In the genomic region with DNA sequence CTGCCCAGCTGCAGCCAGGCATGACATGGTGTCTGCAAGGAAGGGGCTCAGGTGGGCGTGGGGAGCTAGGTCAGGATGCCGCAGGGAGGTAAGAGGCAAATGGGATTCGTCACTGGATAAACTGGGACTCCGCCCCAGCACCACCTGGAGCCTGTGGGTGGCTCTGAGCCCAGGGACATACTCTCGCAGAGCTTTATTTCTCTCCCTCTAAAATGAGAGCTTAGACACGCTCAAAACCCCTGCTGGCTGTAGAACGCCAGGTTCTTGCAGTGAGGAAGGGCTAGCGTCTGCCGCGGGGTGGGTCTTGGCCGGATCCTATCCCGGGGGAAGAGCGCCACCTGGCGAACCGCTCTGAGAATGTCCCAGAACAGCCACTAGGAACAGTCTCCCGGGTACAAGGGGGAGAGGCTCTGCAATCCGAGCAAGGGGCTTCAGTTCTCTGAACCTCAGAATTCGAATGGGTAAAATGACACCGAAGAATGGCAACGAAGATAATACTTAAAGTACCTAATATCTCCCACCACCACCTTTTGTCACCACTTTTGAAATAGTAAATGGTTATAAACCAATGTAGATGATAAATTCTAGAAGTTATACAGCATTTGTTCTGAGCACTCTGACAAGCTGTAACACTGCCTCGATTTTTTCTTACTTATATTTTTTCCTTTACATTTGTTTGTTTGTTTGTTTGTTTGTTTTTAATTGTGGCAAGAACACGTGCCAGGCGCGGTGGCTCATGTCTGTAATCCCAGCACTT, we compare ENCODE assay signal across 8 cellular contexts. TPM values are rescaled to one million over a fixed set of nuclear protein-coding genes. Genes with fewer than 3 reads are reported as not detected.
DNase-seq lines count a peak whose midpoint lies in the region; ATAC-seq and TF ChIP-seq lines count a peak whose summit lies in the region.

No MANE protein-coding gene starts in this region.

- H3K4me1 ChIP-seq in ES-I3 (ENCODE audit: insufficient read depth, low read length) (peaks cover 15% of the 10 kb centered on the region), HCT116 (ENCODE audit: control insufficient read depth in 1 of 2, insufficient read depth in 2 of 2, low read length in 2 of 2) (peaks cover 0 to 12% of the 10 kb centered on the region in 2 experiments; a peak in 2 of 4 replicates), right cardiac atrium (ENCODE audit: control insufficient read depth, insufficient read depth, low read length) (no peaks in the 10 kb centered on the region), aorta (ENCODE audit: control insufficient read depth in 1 of 2, insufficient read depth in 2 of 2, low read length in 2 of 2) (no peaks in the 10 kb centered on the region)

- peaks cover 12% of the 10 kb centered on the region for H3K4me1 Mint-ChIP-seq in T-helper 2 cell treated with Interferon-gamma antibody and Interleukin-4, amounts not matched to agents 5 μg/mL and 100 μg/mL, for 36 hours (ENCODE audit: low read depth)

- no peaks in the 10 kb centered on the region for H3K36me3 Mint-ChIP-seq in T-helper 2 cell treated with Interferon-gamma antibody and Interleukin-4, amounts not matched to agents 5 μg/mL and 100 μg/mL, for 36 hours (ENCODE audit: low read depth)

- H3K27me3 Mint-ChIP-seq in T-helper 2 cell treated with Interferon-gamma antibody and Interleukin-4, amounts not matched to agents 5 μg/mL and 100 μg/mL, for 36 hours (ENCODE audit: low read depth) = peaks cover 3% of the 10 kb centered on the region

- peak overlapping the region; percentile 45 for H3K4me3 Mint-ChIP-seq in T-helper 2 cell treated with Interferon-gamma antibody and Interleukin-4, amounts not matched to agents 5 μg/mL and 100 μg/mL, for 36 hours

- H3K9ac ChIP-seq in ES-I3 (ENCODE audit: low read depth, low read length) = peak overlapping the region; percentile 36; the same call in 1 of the 2 replicates
- H3K9ac ChIP-seq in HCT116 (ENCODE audit: low read length) = no peak overlapping the region

- H2AFZ ChIP-seq in HCT116 (ENCODE audit: low read depth, low read length, poor library complexity, severe bottlenecking) = peak overlapping the region; percentile 61

- H3K27me3 ChIP-seq in HCT116 (ENCODE audit: insufficient read depth, low read length) (no peaks in the 10 kb centered on the region), right cardiac atrium (ENCODE audit: control insufficient read depth, insufficient read depth) (no peaks in the 10 kb centered on the region), aorta (ENCODE audit: control insufficient read depth in 1 of 2, insufficient read depth in 2 of 2, low read length in 1 of 2) (no peaks in the 10 kb centered on the region)

- H3K4me3 ChIP-seq in HCT116 (replicated peaks in 1 of 2; ENCODE audit: low read depth in 1 of 2, low read length in 2 of 2) (peak overlapping the region in 1 of 2 experiments; percentile 37; a peak in 3 of 4 replicates), right cardiac atrium (ENCODE audit: low read length) (no peak overlapping the region), aorta (ENCODE audit: low read length in 2 of 2) (no peak overlapping the region)

- H3K4me2 ChIP-seq in HCT116 (ENCODE audit: low read length) = peak overlapping the region; percentile 67

- RAD21 ChIA-PET in HCT116 (lab: Charles Lee; ENCODE audit: low non-redundant PET in 1 of 2, low total read pairs in 2 of 2, uncharacterized antibody in 2 of 2, unreplicated experiment in 2 of 2) = interaction anchor here (0.5 to 1.0 kb wide), 4 partner anchors 315 to 444 kb away, joined by 3 to 10 read pairs (median 4); no protein-coding TSS in a partner anchor

- H3K9me3 Mint-ChIP-seq in T-helper 2 cell treated with Interferon-gamma antibody and Interleukin-4, amounts not matched to agents 5 μg/mL and 100 μg/mL, for 36 hours = no peaks in the 10 kb centered on the region

- no peak for TF ChIP-seq POLR2A in HCT116 (IDR thresholded peaks at IDR 0.05; ENCODE audit: borderline replicate concordance, extremely low read depth, insufficient read depth, insufficient read length)

- H3K27ac ChIP-seq in HCT116 (ENCODE audit: low read depth, low read length) (no peak overlapping the region), angular gyrus (ENCODE audit: low read depth, low read length) (peak overlapping the region; percentile 42), right cardiac atrium (ENCODE audit: low read length) (no peak overlapping the region), aorta (ENCODE audit: low read depth in 1 of 2, low read length in 2 of 2) (no peak overlapping the region)

- H3K9me3 ChIP-seq in ES-I3 (ENCODE audit: control insufficient read depth, insufficient read depth, low read length) = no peaks in the 10 kb centered on the region
- no peaks in the 10 kb centered on the region for H3K9me3 ChIP-seq in HCT116 (ENCODE audit: control insufficient read depth in 1 of 2, insufficient read depth in 1 of 2, low read depth in 1 of 2, low read length in 2 of 2)
- H3K9me3 ChIP-seq in right cardiac atrium (ENCODE audit: control insufficient read depth, low read length) = no peaks in the 10 kb centered on the region
- H3K9me3 ChIP-seq in aorta (ENCODE audit: control insufficient read depth, low read length) = no peaks in the 10 kb centered on the region

- H3K36me3 ChIP-seq in ES-I3 (ENCODE audit: insufficient read depth, low read length) (no peaks in the 10 kb centered on the region), HCT116 (ENCODE audit: control insufficient read depth in 1 of 2, insufficient read depth in 2 of 2, low read length in 2 of 2) (no peaks in the 10 kb centered on the region), aorta (ENCODE audit: control insufficient read depth in 1 of 2, insufficient read depth in 2 of 2, low read length in 1 of 2) (no peaks in the 10 kb centered on the region)

- H3K27ac Mint-ChIP-seq in T-helper 2 cell treated with Interferon-gamma antibody and Interleukin-4, amounts not matched to agents 5 μg/mL and 100 μg/mL, for 36 hours = no peak overlapping the region

- H3K9me2 ChIP-seq in HCT116 (ENCODE audit: insufficient read depth) = no peaks in the 10 kb centered on the region

- intact Hi-C loops in HCT116 (cut with micrococcal nuclease) = loop anchor here (1.0 to 5.0 kb wide), 4 partner anchors 235 to 640 kb away; no protein-coding TSS in a partner anchor
- intact Hi-C loops in right cardiac atrium (cut with DNase I) = loop anchor here (2.0 to 10.0 kb wide), 5 partner anchors 228 to 332 kb away; no protein-coding TSS in a partner anchor
- intact Hi-C loops in aorta (cut with DNase I) = loop anchor here (1.0 to 10.0 kb wide), 5 partner anchors 235 to 332 kb away; no protein-coding TSS in a partner anchor

- TF ChIP-seq CTCF in HCT116 (IDR thresholded peaks at IDR 0.05 in 2 of 3, conservative IDR thresholded peaks at IDR 0.05 in 1 of 3; ENCODE audit: borderline replicate concordance in 1 of 3, insufficient read depth in 1 of 3, low read depth in 2 of 3, low read length in 2 of 3) = peak; percentile 81 to 97 (median 94)

- peak; percentile 98 for ATAC-seq in HCT116
- ATAC-seq in right cardiac atrium = peak; percentile 94 to 95
- ATAC-seq in aorta (ENCODE audit: low FRiP score) = peak; percentile 94

- CTCF ChIA-PET in HCT116 (lab: Charles Lee) = interaction anchor here (0.6 to 3.3 kb wide), 11 partner anchors 18 to 639 kb away, joined by 3 to 26 read pairs (median 4); partner anchors contain the start of genes OXTR and SRGAP3

- DNase-seq in HCT116 (ENCODE audit: low read depth, low spot score) (peak; percentile 56), NCI-H1105 (lab: John Stamatoyannopoulos, UW) (peak; percentile 51), right cardiac atrium (peak; percentile 81 to 91 (median 90)), pulmonary artery endothelial cell (ENCODE audit: low read depth, low spot score) (peak; percentile 41), aorta (peak; percentile 82 to 93)
- peak; percentile 57 for DNase-seq in T-helper 2 cell treated with Interferon-gamma antibody and Interleukin-4, amounts not matched to agents 5 μg/mL and 100 μg/mL, for 36 hours (ENCODE audit: low spot score)

- H3K79me2 ChIP-seq in HCT116 (ENCODE audit: insufficient read depth, low read length) = no peaks in the 10 kb centered on the region

- POLR2A ChIA-PET in HCT116 (lab: Charles Lee) = interaction anchor here (1.2 kb wide), 1 partner anchor 315 kb away, joined by 6 read pairs; no protein-coding TSS in a partner anchor

- no TSS peak for BruUV-seq in HCT116 (replicated peaks; lab: Mats Ljungman, UMichigan)

- WGBS in right cardiac atrium = 15% methylated on average over 24 of the region's 24 CpGs
- 13% methylated on average over 24 of the region's 24 CpGs for WGBS in aorta, 2 donors

- TF ChIP-seq RAD21 in HCT116 (IDR thresholded peaks at IDR 0.05; ENCODE audit: low read depth) = peak; percentile 96

- no peaks in the 10 kb centered on the region for H4K20me1 ChIP-seq in HCT116 (ENCODE audit: insufficient read depth)

TF ChIP-seq in HCT116, 20 proteins besides CTCF, POLR2A, EP300 and RAD21 (continues in another document):
- TF ChIP-seq FOSL1 (IDR thresholded peaks at IDR 0.05; ENCODE audit: low read depth) = no peak
- TF ChIP-seq SIN3A (IDR thresholded peaks at IDR 0.05; ENCODE audit: low read depth) = no peak
- TF ChIP-seq EGR1 (IDR thresholded peaks at IDR 0.05; ENCODE audit: low read depth) = no peak
- no peak for TF ChIP-seq EZH2 (IDR thresholded peaks at IDR 0.05)

RNA-seq across cellular contexts. Expression of gene SRGAP3, which starts 53.2 kb away (rescaled TPM):
- total RNA-seq in HCT116 (2021; ENCODE audit: unreplicated experiment) (8.3 TPM), right cardiac atrium (1 to 10 TPM; 1.4 to 7.9 (median 4.8) TPM), pulmonary artery endothelial cell (0.13 TPM in 1 of 2 replicates, not detected in the other), aorta (10 to 100 TPM in 1 of 2 donors, 1 to 10 TPM in 1; 2.0 to 11.7 TPM)
- polyA plus RNA-seq in HCT116 (2012) = 4.6 and 5.2 TPM in 2 replicates
- polyA plus RNA-seq in right cardiac atrium (2.6 TPM), aorta (under 1 TPM; 0.26 to 0.63 TPM)
